13 cellular contexts compared by ENCODE assay signal in genomic region chr3:58384381-58385090, GRCh38. TPM values are rescaled to one million over a fixed set of nuclear protein-coding genes. Genes with fewer than 3 reads are reported as not detected.
DNase-seq lines count a peak whose midpoint lies in the region; ATAC-seq and TF ChIP-seq lines count a peak whose summit lies in the region.
"Had no signal": no experiment of that assay in that cellular context is flagged by ENCODE, and none has a peak within 500 bp of the region (broad histone marks: within the 10 kb centered on the region; RNA-seq: fewer than 3 reads in every experiment).

No MANE protein-coding gene starts in this region.

- H3K4me3 Mint-ChIP-seq in CD14-positive monocyte = no peak overlapping the region
- H3K4me3 Mint-ChIP-seq: activated CD8-positive, alpha-beta T cell treated with anti-CD3 and anti-CD28 coated beads, Interleukin-2, amount 10 ng/mL, durations not matched to agents 7 days and 5 days; nephron progenitor cell had no signal

- DNase-seq in CD14-positive monocyte (ENCODE audit: low spot score) = no peak
- DNase-seq in OCI-LY7 (ENCODE audit: low spot score) = peak; percentile 11
- peak; percentile 41 for DNase-seq in cerebellar cortex (ENCODE audit: low spot score)
- no peak for DNase-seq in NCI-H2029 (lab: John Stamatoyannopoulos, UW)
- DNase-seq in AG08396 (ENCODE audit: low spot score) = no peak
- DNase-seq in upper lobe of right lung = no peak
- DNase-seq: activated CD8-positive, alpha-beta T cell treated with anti-CD3 and anti-CD28 coated beads, Interleukin-2, amount 10 ng/mL, durations not matched to agents 7 days and 5 days; activated naive CD4-positive, alpha-beta T cell treated with anti-CD3 and anti-CD28 coated beads, Interleukin-2, amount 50 U/mL, for 16 hours; Kasumi-1; nephron progenitor cell; stimulated activated CD4-positive, alpha-beta T cell treated with anti-CD3 and anti-CD28 coated beads, Interleukin-12 subunit alpha, Interleukin-12 subunit beta, amount 100 ng/mL, for 4 hours had no signal

- peaks cover 43% of the 10 kb centered on the region for H3K4me1 ChIP-seq in OCI-LY7 (ENCODE audit: insufficient read depth, low read length, poor library complexity, severe bottlenecking)
- peaks cover 8 to 19% of the 10 kb centered on the region in 2 experiments for H3K4me1 ChIP-seq in neutrophil (ENCODE audit: control insufficient read depth in 1 of 2, insufficient read depth in 1 of 2, low read depth in 1 of 2, low read length in 1 of 2)
- H3K4me1 ChIP-seq in upper lobe of right lung = peaks cover 28% of the 10 kb centered on the region

- CTCF ChIA-PET in OCI-LY7 (lab: Charles Lee; ENCODE audit: unreplicated experiment) = no interaction called here

- intact Hi-C loops in CD14-positive monocyte (cut with micrococcal nuclease) = no loop called here
- intact Hi-C loops in OCI-LY7 (cut with micrococcal nuclease; ENCODE audit: unreplicated experiment) = no loop called here
- intact Hi-C loops in upper lobe of right lung (cut with DNase I) = no loop called here

- H4K20me1 ChIP-seq in OCI-LY7 (ENCODE audit: insufficient read depth, low read length) = peaks cover 17% of the 10 kb centered on the region; the same call in 1 of the 2 replicates

- peaks cover 17% of the 10 kb centered on the region; the same call in 1 of the 2 replicates for H3K79me2 ChIP-seq in OCI-LY7 (ENCODE audit: insufficient read depth, low read depth, low read length)

- peak overlapping the region in 4 of 7 donors; percentile 17 to 61 (median 50) for H3K27ac Mint-ChIP-seq in CD14-positive monocyte
- H3K27ac Mint-ChIP-seq: activated CD8-positive, alpha-beta T cell treated with anti-CD3 and anti-CD28 coated beads, Interleukin-2, amount 10 ng/mL, durations not matched to agents 7 days and 5 days; nephron progenitor cell had no signal

- H3K4me3 ChIP-seq in OCI-LY7 (ENCODE audit: low read depth, low read length, poor library complexity, severe bottlenecking) (no peak overlapping the region), neutrophil (ENCODE audit: low read depth in 1 of 2, low read length in 1 of 2) (no peak overlapping the region), upper lobe of right lung (no peak overlapping the region)

- H3K27me3 Mint-ChIP-seq in CD14-positive monocyte (ENCODE audit: low read depth in 3 of 3) = no peaks in the 10 kb centered on the region

- H2AFZ ChIP-seq in OCI-LY7 (ENCODE audit: low read length) = no peak overlapping the region

- BruUV-seq in OCI-LY7 (replicated peaks; lab: Mats Ljungman, UMichigan) = no TSS peak

- no peak overlapping the region; the same call in 1 of the 2 replicates for H3K4me2 ChIP-seq in OCI-LY7 (ENCODE audit: low read length)

- ATAC-seq in GM21447 (IDR thresholded peaks at IDR 0.05; ENCODE audit: unreplicated experiment) = no peak
- ATAC-seq in upper lobe of right lung = no peak
- ATAC-seq: activated CD8-positive, alpha-beta T cell treated with anti-CD3 and anti-CD28 coated beads, Interleukin-2, amount 10 ng/mL, durations not matched to agents 7 days and 5 days had no signal

- no peaks in the 10 kb centered on the region for H3K9me2 ChIP-seq in OCI-LY7 (ENCODE audit: insufficient read depth, low read length)

- peak overlapping the region; percentile 38 for H3K27ac ChIP-seq in OCI-LY7 (ENCODE audit: low read depth, low read length, poor library complexity, severe bottlenecking)
- H3K27ac ChIP-seq in neutrophil = peak overlapping the region; percentile 0
- no peak overlapping the region for H3K27ac ChIP-seq in upper lobe of right lung

- H3K9me3 Mint-ChIP-seq in CD14-positive monocyte = no peaks in the 10 kb centered on the region
- H3K9me3 Mint-ChIP-seq: nephron progenitor cell had no signal

- TF ChIP-seq CTCF in CD14-positive monocyte (IDR thresholded peaks at IDR 0.05) (no peak), OCI-LY7 (conservative IDR thresholded peaks at IDR 0.05; ENCODE audit: low read length) (no peak), neutrophil (IDR thresholded peaks at IDR 0.05) (no peak), upper lobe of right lung (IDR thresholded peaks at IDR 0.05) (no peak)

- H3K36me3 Mint-ChIP-seq in CD14-positive monocyte = peaks cover 51 to 80% of the 10 kb centered on the region in 2 donors

- peaks cover 25% of the 10 kb centered on the region for H3K4me1 Mint-ChIP-seq in CD14-positive monocyte

- H3K27me3 ChIP-seq in neutrophil = no peaks in the 10 kb centered on the region
- no peaks in the 10 kb centered on the region for H3K27me3 ChIP-seq in upper lobe of right lung

- POLR2A ChIA-PET in OCI-LY7 (lab: Charles Lee) = interaction anchor here (1.3 kb wide), 1 partner anchor 44 kb away, joined by 6 read pairs; no protein-coding TSS in a partner anchor

- H3K36me3 ChIP-seq in OCI-LY7 (ENCODE audit: insufficient read depth, low read length) (peaks cover 83% of the 10 kb centered on the region), neutrophil (peaks cover 59% of the 10 kb centered on the region), upper lobe of right lung (peaks cover 8% of the 10 kb centered on the region)

- H3K9me3 ChIP-seq in OCI-LY7 (ENCODE audit: low read length) (no peaks in the 10 kb centered on the region), neutrophil (no peaks in the 10 kb centered on the region), upper lobe of right lung (no peaks in the 10 kb centered on the region)

RNA-seq across cellular contexts. Expression of gene PDHB, which starts 49.1 kb away (rescaled TPM):
- 100 to 1,000 TPM; 112 to 125 TPM for polyA plus RNA-seq in CD14-positive monocyte
- 60.8 and 76.8 TPM in 2 replicates for total RNA-seq in OCI-LY7 (2014; rRNA removed; shearing (Covaris generic))
- total RNA-seq in OCI-LY7 (2022) = 82.4 and 86.6 TPM in 2 replicates
- total RNA-seq in upper lobe of right lung = 49.6 TPM

RNA-seq across cellular contexts. Expression of gene PXK, which starts 51.8 kb away (rescaled TPM):
- 10 to 100 TPM; 52.9 to 54.0 TPM for polyA plus RNA-seq in CD14-positive monocyte
- 51.3 and 68.7 TPM in 2 replicates for total RNA-seq in OCI-LY7 (2014; rRNA removed; shearing (Covaris generic))
- 125 and 146 TPM in 2 replicates for total RNA-seq in OCI-LY7 (2022)
- total RNA-seq in upper lobe of right lung = 29.8 TPM

Comparison
In these comparisons a context has a peak if more than half of its experiments do, and no peak if none do; other contexts are left out.
1. DNase-seq: peak in OCI-LY7 (single experiment) and cerebellar cortex (single experiment); none in CD14-positive monocyte (single experiment), NCI-H2029 (single experiment), AG08396 (single experiment) and upper lobe of right lung (single experiment).